ENCODE assay signal across 10 cellular contexts in the genomic region with DNA sequence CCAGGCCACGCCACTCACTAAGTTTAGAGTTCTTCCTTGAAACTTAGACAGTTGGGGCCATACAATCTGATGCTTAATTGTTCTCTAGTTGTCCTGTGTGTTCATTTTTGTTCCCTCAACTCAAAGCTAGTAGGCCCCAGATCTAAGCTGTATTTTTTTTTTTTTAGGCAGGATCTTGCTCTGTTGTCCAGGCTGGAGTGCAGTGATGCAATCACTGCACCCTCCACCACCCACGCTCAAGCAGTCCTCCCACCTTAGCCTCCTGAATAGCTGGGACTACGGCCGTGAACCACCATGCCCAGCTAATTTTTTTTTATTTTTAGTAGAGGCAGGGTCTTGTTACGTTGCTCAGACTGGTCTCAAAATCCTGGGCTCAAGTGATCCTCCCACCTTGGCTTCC. TPM values are rescaled to one million over a fixed set of nuclear protein-coding genes. Genes with fewer than 3 reads are reported as not detected.
DNase-seq lines count a peak whose midpoint lies in the region; ATAC-seq and TF ChIP-seq lines count a peak whose summit lies in the region.
"Had no signal": no experiment of that assay in that cellular context is flagged by ENCODE, and none has a peak within 500 bp of the region (broad histone marks: within the 10 kb centered on the region; RNA-seq: fewer than 3 reads in every experiment).

No MANE protein-coding gene starts in this region.

- H2AFZ ChIP-seq in GM23248 = no peak overlapping the region

- peaks cover 80% of the 10 kb centered on the region for H3K79me2 ChIP-seq in GM23248 (ENCODE audit: insufficient read depth)

- H3K9ac ChIP-seq in GM23248 = peak overlapping the region; percentile 99

- H4K20me1 ChIP-seq in GM23248 (ENCODE audit: insufficient read depth) = peaks cover 8% of the 10 kb centered on the region; the same call in 1 of the 2 replicates

- no peaks in the 10 kb centered on the region for H3K9me3 ChIP-seq in GM23248 (ENCODE audit: low read depth)
- H3K9me3 ChIP-seq in left ventricle myocardium inferior (replicated peaks) = no peaks in the 10 kb centered on the region

- H3K4me1 ChIP-seq in GM23248 (ENCODE audit: insufficient read depth) (peaks cover 72% of the 10 kb centered on the region), left ventricle myocardium inferior (peaks cover 81% of the 10 kb centered on the region)

- H3K27me3 ChIP-seq in GM23248 (replicated peaks; ENCODE audit: insufficient read depth) = no peaks in the 10 kb centered on the region
- no peaks in the 10 kb centered on the region for H3K27me3 ChIP-seq in left ventricle myocardium inferior (ENCODE audit: low read depth)

- H3K36me3 ChIP-seq in GM23248 (ENCODE audit: low read depth) = peaks cover 37% of the 10 kb centered on the region
- H3K36me3 ChIP-seq in left ventricle myocardium inferior = peaks cover 54% of the 10 kb centered on the region

- H3F3A ChIP-seq in GM23248 (ENCODE audit: insufficient read depth) = peaks cover 78% of the 10 kb centered on the region

- TF ChIP-seq CTCF in WI38 (IDR thresholded peaks at IDR 0.05; ENCODE audit: low read depth, low read length) = no peak
- no peak for TF ChIP-seq CTCF in left ventricle myocardium inferior (IDR thresholded peaks at IDR 0.05; ENCODE audit: borderline replicate concordance)

- intact Hi-C loops in left ventricle myocardium inferior (cut with micrococcal nuclease) = loop anchor here (10.0 kb wide), 1 partner anchor 50 kb away; a partner anchor contains a TSS

- H3K4me2 ChIP-seq in GM23248 (ENCODE audit: unreplicated experiment) = peak overlapping the region; percentile 99

- H3K9me2 ChIP-seq in GM23248 (ENCODE audit: insufficient read depth) = no peaks in the 10 kb centered on the region

- in situ Hi-C loops in GM23248 (cut with MboI) = no loop called here

- no peak for ATAC-seq in HG02973 (IDR thresholded peaks at IDR 0.05; ENCODE audit: unreplicated experiment)

- DNase-seq in GM23248 (no peak), left ventricle myocardium inferior (no peak), NCI-H2107 treated with DMSO at 0.1 percent for 48 hours (lab: John Stamatoyannopoulos, UW; ENCODE audit: unreplicated experiment) (no peak), NCI-H345 treated with DMSO at 0.1 percent for 48 hours (lab: John Stamatoyannopoulos, UW; ENCODE audit: unreplicated experiment) (no peak)
- DNase-seq in activated CD8-positive, alpha-beta memory T cell treated with anti-CD3 and anti-CD28 coated beads, Interleukin-2, amount 50 U/mL, for 4 hours = no peak
- DNase-seq: activated CD4-positive, alpha-beta T cell treated with anti-CD3 and anti-CD28 coated beads for 1 hour; NCI-H1417 had no signal

- 48 to 52% methylated on average over 5 of the region's 5 CpGs for WGBS in GM23248 (ENCODE audit: low coverage in 1 of 2, low lambda C conversion rate in 2 of 2, missing lambda C conversion rate in 2 of 2), 2 experiments

- H3K27ac ChIP-seq in GM23248 (peak overlapping the region; percentile 100), left ventricle myocardium inferior (replicated peaks) (peak overlapping the region; percentile 99), skin epidermis (peak overlapping the region in 19 of 21 experiments; percentile 95 to 100 (median 99))

- peak overlapping the region; percentile 98 for H3K4me3 ChIP-seq in GM23248
- peak overlapping the region; percentile 99 for H3K4me3 ChIP-seq in WI38 (ENCODE audit: low read depth, low read length)
- peak overlapping the region; percentile 90 for H3K4me3 ChIP-seq in left ventricle myocardium inferior
- no peak overlapping the region for H3K4me3 ChIP-seq in skin epidermis

RNA-seq across cellular contexts. Expression of a gene that starts 7.5 kb away (rescaled TPM):
- 247 and 343 TPM in 2 replicates for total RNA-seq in GM23248 (2014; rRNA removed; shearing (Covaris generic))
- 183 and 197 TPM in 2 replicates for polyA plus RNA-seq in GM23248 (2016; fragmentation: Nextera tagmentation; extraction: Ambion mirVana)
- total RNA-seq in left ventricle myocardium inferior = 45.6 TPM

RNA-seq across cellular contexts. Expression of a gene that starts 23.9 kb away (rescaled TPM):
- total RNA-seq in GM23248 (2014; rRNA removed; shearing (Covaris generic)) = not detected in 2 replicates
- polyA plus RNA-seq in GM23248 (2016; fragmentation: Nextera tagmentation; extraction: Ambion mirVana) = 0.30 TPM in 1 of 2 replicates, not detected in the other
- total RNA-seq in left ventricle myocardium inferior = 0.08 TPM

RNA-seq across cellular contexts. Expression of a gene that starts 41.0 kb away (rescaled TPM):
- 0.76 TPM in 1 of 2 replicates, not detected in the other for total RNA-seq in GM23248 (2014; rRNA removed; shearing (Covaris generic))
- 0.25 and 0.59 TPM in 2 replicates for polyA plus RNA-seq in GM23248 (2016; fragmentation: Nextera tagmentation; extraction: Ambion mirVana)
- total RNA-seq in left ventricle myocardium inferior = 0.22 TPM

RNA-seq across cellular contexts. Expression of a gene that starts 49.6 kb away (rescaled TPM):
- total RNA-seq in GM23248 (2014; rRNA removed; shearing (Covaris generic)) = 147 TPM in 2 replicates
- 113 and 117 TPM in 2 replicates for polyA plus RNA-seq in GM23248 (2016; fragmentation: Nextera tagmentation; extraction: Ambion mirVana)
- total RNA-seq in left ventricle myocardium inferior = 23.5 TPM

Comparison
In these comparisons a context has a peak if more than half of its experiments do, and no peak if none do; other contexts are left out.
1. H3K4me3 ChIP-seq: peak in GM23248 (single experiment), WI38 (single experiment) and left ventricle myocardium inferior (single experiment); none in skin epidermis (0 of 7).
2. Peak in every context shown above with its lines, with median percentiles within 50 percentile points of each other: H3K27ac ChIP-seq.